Comparison of ENCODE assay signal across 21 cellular contexts in the genomic region with DNA sequence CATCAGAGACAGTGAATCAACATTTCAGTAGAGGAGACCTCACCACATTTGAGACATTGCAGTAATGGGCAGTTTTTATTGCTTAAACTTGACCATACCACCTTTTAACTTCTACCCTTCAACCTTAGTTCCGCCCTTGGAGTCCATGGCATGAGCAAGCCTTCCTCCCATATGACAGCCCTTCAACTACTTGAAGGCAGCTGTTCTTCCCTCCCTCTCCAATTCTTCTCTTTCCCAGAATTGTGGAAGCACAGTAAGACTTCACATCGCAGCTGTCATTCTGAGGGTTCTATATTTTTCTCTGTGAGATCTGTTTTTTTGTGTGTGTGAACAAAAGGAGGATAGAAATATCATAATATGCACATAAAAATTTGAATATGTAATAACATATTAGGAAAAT. TPM values are rescaled to one million over a fixed set of nuclear protein-coding genes. Genes with fewer than 3 reads are reported as not detected.
DNase-seq lines count a peak whose midpoint lies in the region; ATAC-seq, FAIRE-seq and TF ChIP-seq lines count a peak whose summit lies in the region.
"Had no signal": no experiment of that assay in that cellular context is flagged by ENCODE, and none has a peak within 500 bp of the region (broad histone marks: within the 10 kb centered on the region; RNA-seq: fewer than 3 reads in every experiment).

No MANE protein-coding gene starts in this region.

- no peak overlapping the region for H3K9ac ChIP-seq in HepG2 (ENCODE audit: insufficient read depth, low read depth, low read length)
- H3K9ac ChIP-seq: BLaER1, GM23248 had no signal

- no peak overlapping the region for H3K27ac Mint-ChIP-seq in activated CD4-positive, alpha-beta T cell treated with anti-CD3 and anti-CD28 coated beads, Interleukin-2, amount 10 ng/mL, durations not matched to agents 24 days and 14 days
- H3K27ac Mint-ChIP-seq in nephron: peak overlapping the region in 2 of 3 experiments; percentile 82 to 85
- H3K27ac Mint-ChIP-seq in progenitor cell of endocrine pancreas: peak overlapping the region; percentile 67
- H3K27ac Mint-ChIP-seq: CD14-positive monocyte; CD4-positive, alpha-beta memory T cell; HFFc6 had no signal

- no peak for FAIRE-seq in HepG2 (lab: Jason Lieb, UNC)
- FAIRE-seq: GM12892, GM18507, H54 had no signal

- no peaks in the 10 kb centered on the region for H3K9me3 ChIP-seq in SJCRH30 (replicated peaks)
- no peaks in the 10 kb centered on the region for H3K9me3 ChIP-seq in HepG2 (ENCODE audit: low read length)
- H3K9me3 ChIP-seq: BLaER1 had no signal

- no peaks in the 10 kb centered on the region for H3K79me2 ChIP-seq in HepG2 (ENCODE audit: insufficient read depth, low read length)

- H3K36me3 ChIP-seq in SJCRH30 (peaks cover 11% of the 10 kb centered on the region), HepG2 (replicated peaks in 1 of 2; ENCODE audit: control insufficient read depth in 1 of 2, insufficient read depth in 2 of 2, low read length in 2 of 2) (no peaks in the 10 kb centered on the region)
- H3K36me3 ChIP-seq: BLaER1 had no signal

- in situ Hi-C loops in HepG2 (cut with HindIII; ENCODE audit: extremely low pct_ligation_motif_present, low pct_unique_long_range_greater_than_20kb): no loop called here

- H3K36me3 Mint-ChIP-seq in activated CD4-positive, alpha-beta T cell treated with anti-CD3 and anti-CD28 coated beads, Interleukin-2, amount 10 ng/mL, durations not matched to agents 24 days and 14 days (ENCODE audit: low read depth): no peaks in the 10 kb centered on the region
- peaks cover 5% of the 10 kb centered on the region for H3K36me3 Mint-ChIP-seq in nephron (ENCODE audit: low read depth)
- H3K36me3 Mint-ChIP-seq in progenitor cell of endocrine pancreas (ENCODE audit: insufficient read depth): peaks cover under 1% of the 10 kb centered on the region
- H3K36me3 Mint-ChIP-seq: CD4-positive, alpha-beta memory T cell had no signal

- peaks cover 13% of the 10 kb centered on the region for H3K4me1 Mint-ChIP-seq in activated CD4-positive, alpha-beta T cell treated with anti-CD3 and anti-CD28 coated beads, Interleukin-2, amount 10 ng/mL, durations not matched to agents 24 days and 14 days
- peaks cover 45% of the 10 kb centered on the region for H3K4me1 Mint-ChIP-seq in nephron
- peaks cover 14% of the 10 kb centered on the region for H3K4me1 Mint-ChIP-seq in progenitor cell of endocrine pancreas (ENCODE audit: low read depth)

- TF ChIP-seq CTCF in nephron (IDR thresholded peaks at IDR 0.05; ENCODE audit: unreplicated experiment in 3 of 3) (no peak), progenitor cell of endocrine pancreas (IDR thresholded peaks at IDR 0.05; ENCODE audit: unreplicated experiment) (no peak), HepG2 (CRISPR knock-in tag; IDR thresholded peaks at IDR 0.05) (no peak)

- TF ChIP-seq EP300 in HepG2 (IDR thresholded peaks at IDR 0.05; ENCODE audit: low read depth in 2 of 2, low read length in 2 of 2) (no peak), HepG2 (CRISPR knock-in tag; IDR thresholded peaks at IDR 0.05; ENCODE audit: borderline replicate concordance) (no peak)

- DNase-seq in activated CD4-positive, alpha-beta T cell treated with anti-CD3 and anti-CD28 coated beads, Interleukin-2, amount 10 ng/mL, durations not matched to agents 24 days and 14 days: peak; percentile 9
- DNase-seq in activated CD4-positive, alpha-beta T cell treated with anti-CD3 and anti-CD28 coated beads, Interleukin-2, amount 50 U/mL, for 4 hours: no peak
- DNase-seq in SJCRH30 (peak; percentile 53 to 82), progenitor cell of endocrine pancreas (ENCODE audit: low spot score, unreplicated experiment) (no peak), HepG2 (ENCODE audit: low spot score) (no peak), hippocampal formation (lab: John Stamatoyannopoulos, UW) (no peak)
- DNase-seq: 8988T; CD4-positive, alpha-beta memory T cell; DMS153; DMS79; GDM1; GM23248; HCEC 1CT; HFFc6 had no signal

- H3K27ac ChIP-seq in SJCRH30: peak overlapping the region; percentile 41
- no peak overlapping the region for H3K27ac ChIP-seq in HepG2 (ENCODE audit: extremely low read length, insufficient read depth, low read length)
- H3K27ac ChIP-seq: BLaER1, GM23248 had no signal

- no peak overlapping the region for H3K4me3 Mint-ChIP-seq in activated CD4-positive, alpha-beta T cell treated with anti-CD3 and anti-CD28 coated beads, Interleukin-2, amount 10 ng/mL, durations not matched to agents 24 days and 14 days
- peak overlapping the region; percentile 54 to 65 (median 55) for H3K4me3 Mint-ChIP-seq in nephron
- peak overlapping the region; percentile 25 for H3K4me3 Mint-ChIP-seq in progenitor cell of endocrine pancreas (ENCODE audit: low read depth)
- H3K4me3 Mint-ChIP-seq: CD4-positive, alpha-beta memory T cell; HFFc6 had no signal

- no TSS peak for BruUV-seq in HepG2 (replicated peaks; lab: Mats Ljungman, UMichigan)

- POLR2A ChIA-PET in HepG2 (lab: Yijun Ruan, JAX): no interaction called here

- H3K4me1 ChIP-seq in SJCRH30 (peaks cover 54% of the 10 kb centered on the region), HepG2 (ENCODE audit: insufficient read depth, low read length) (peaks cover 6% of the 10 kb centered on the region)

- no peaks in the 10 kb centered on the region for H4K20me1 ChIP-seq in HepG2 (ENCODE audit: insufficient read depth, low read length)
- H4K20me1 ChIP-seq: BLaER1 had no signal

- 20% methylated on average over 2 of the region's 2 CpGs for WGBS in HepG2 (ENCODE audit: low lambda C conversion rate)

- intact Hi-C loops in activated CD4-positive, alpha-beta T cell treated with anti-CD3 and anti-CD28 coated beads, Interleukin-2, amount 10 ng/mL, durations not matched to agents 24 days and 14 days (cut with micrococcal nuclease): no loop called here
- intact Hi-C loops in HepG2 (cut with micrococcal nuclease; ENCODE audit: unreplicated experiment): no loop called here

- no peak for TF ChIP-seq POLR2A in HepG2 (IDR thresholded peaks at IDR 0.05; ENCODE audit: insufficient read depth in 1 of 2, low read depth in 2 of 2, low read length in 2 of 2)

- H3K4me2 ChIP-seq in HepG2 (ENCODE audit: low read depth, low read length): no peak overlapping the region
- H3K4me2 ChIP-seq: BLaER1 had no signal

- no peaks in the 10 kb centered on the region for H3K9me3 Mint-ChIP-seq in activated CD4-positive, alpha-beta T cell treated with anti-CD3 and anti-CD28 coated beads, Interleukin-2, amount 10 ng/mL, durations not matched to agents 24 days and 14 days
- H3K9me3 Mint-ChIP-seq in nephron (no peaks in the 10 kb centered on the region), progenitor cell of endocrine pancreas (ENCODE audit: low read depth) (no peaks in the 10 kb centered on the region)
- H3K9me3 Mint-ChIP-seq: HFFc6 had no signal

- CTCF ChIA-PET in HepG2 (lab: Yijun Ruan, JAX; ENCODE audit: low intra/inter-chr PET ratio, low total read pairs): no interaction called here

- ATAC-seq in HG03039 (IDR thresholded peaks at IDR 0.05; ENCODE audit: unreplicated experiment) (no peak), HepG2 (no peak)

- H3K27me3 Mint-ChIP-seq in activated CD4-positive, alpha-beta T cell treated with anti-CD3 and anti-CD28 coated beads, Interleukin-2, amount 10 ng/mL, durations not matched to agents 24 days and 14 days: peaks cover 62% of the 10 kb centered on the region
- peaks cover 3% of the 10 kb centered on the region for H3K27me3 Mint-ChIP-seq in nephron (ENCODE audit: low read depth)
- H3K27me3 Mint-ChIP-seq in progenitor cell of endocrine pancreas: no peaks in the 10 kb centered on the region

- TF ChIP-seq RAD21 in HepG2 (CRISPR knock-in tag; IDR thresholded peaks at IDR 0.05): no peak

- H2AFZ ChIP-seq in HepG2 (ENCODE audit: low read length): no peak overlapping the region
- H2AFZ ChIP-seq: GM23248 had no signal

- no peak overlapping the region for H3K4me3 ChIP-seq in SJCRH30
- H3K4me3 ChIP-seq in HepG2 (replicated peaks in 1 of 3; ENCODE audit: insufficient read depth in 1 of 3, low read depth in 2 of 3, low read length in 3 of 3): no peak overlapping the region
- H3K4me3 ChIP-seq: BLaER1, GM23248 had no signal

- H3K27me3 ChIP-seq in SJCRH30 (no peaks in the 10 kb centered on the region), HepG2 (ENCODE audit: control insufficient read depth in 1 of 2, insufficient read depth in 2 of 2, low read length in 2 of 2) (no peaks in the 10 kb centered on the region; a peak in 1 of 5 replicates)
- H3K27me3 ChIP-seq: BLaER1 had no signal

TF ChIP-seq in HepG2, 621 proteins besides CTCF, POLR2A, EP300 and RAD21 (continues in another document):
- TF ChIP-seq RBFOX2 (IDR thresholded peaks at IDR 0.05; ENCODE audit: low read depth, low read length) (no peak), ZNF484 (CRISPR knock-in tag; IDR thresholded peaks at IDR 0.05; ENCODE audit: borderline replicate concordance, low read depth) (no peak), REPIN1 (CRISPR knock-in tag; IDR thresholded peaks at IDR 0.05; ENCODE audit: borderline replicate concordance, low read depth) (no peak)

RNA-seq across cellular contexts. Expression of gene TSPAN12, which starts 2.2 kb away (rescaled TPM):
- not detected in 2 replicates for total RNA-seq in activated CD4-positive, alpha-beta T cell treated with anti-CD3 and anti-CD28 coated beads, Interleukin-2, amount 10 ng/mL, durations not matched to agents 24 days and 14 days
- total RNA-seq in SJCRH30 (2014; rRNA removed; shearing (Covaris generic)): 114 and 123 TPM in 2 replicates
- total RNA-seq in progenitor cell of endocrine pancreas (23.2 and 25.3 TPM in 2 replicates), HepG2 (2016; rRNA removed; fragmentation: Illumina TruSeq; extraction: Trizol) (0.70 and 0.95 TPM in 2 replicates)
- 0.53 TPM in 1 of 2 replicates, not detected in the other for total RNA-seq in HepG2 (2016; cell fraction: cytosol; rRNA removed; fragmentation: Illumina TruSeq; extraction: Trizol; ENCODE audit: low read depth)
- total RNA-seq in HepG2 (2016; cell fraction: insoluble cytoplasmic fraction; rRNA removed; fragmentation: Illumina TruSeq; extraction: Trizol): 1.00 and 1.3 TPM in 2 replicates
- total RNA-seq in HepG2 (2016; cell fraction: membrane; rRNA removed; fragmentation: Illumina TruSeq; extraction: Trizol): 0.46 and 0.52 TPM in 2 replicates
- 0.50 and 0.63 TPM in 2 replicates for total RNA-seq in HepG2 (2016; cell fraction: nucleus; rRNA removed; fragmentation: Illumina TruSeq; extraction: Trizol)
- polyA plus RNA-seq in HepG2 (2011; rRNA removed): 0.24 and 0.48 TPM in 2 replicates
- 0.08 and 0.33 TPM in 2 replicates for polyA plus RNA-seq in HepG2 (2011; cell fraction: cytosol; rRNA removed)
- polyA plus RNA-seq in HepG2 (2011; cell fraction: nucleus; rRNA removed): 0.13 and 0.19 TPM in 2 replicates
- 0.21 and 0.31 TPM in 2 replicates for polyA plus RNA-seq in HepG2 (2012)
- polyA plus RNA-seq in HepG2 (2016; cell fraction: cytosol; fragmentation: Illumina TruSeq; extraction: Trizol; ENCODE audit: low read depth): 0.17 and 0.32 TPM in 2 replicates
- polyA plus RNA-seq in HepG2 (2016; cell fraction: insoluble cytoplasmic fraction; fragmentation: Illumina TruSeq; extraction: Trizol; ENCODE audit: low read depth): 0.62 and 0.80 TPM in 2 replicates
- polyA plus RNA-seq in HepG2 (2016; cell fraction: membrane; fragmentation: Illumina TruSeq; extraction: Trizol; ENCODE audit: low read depth): 0.27 and 0.29 TPM in 2 replicates
- 1.3 and 1.8 TPM in 2 replicates for polyA plus RNA-seq in HepG2 (2016; cell fraction: nucleus; fragmentation: Illumina TruSeq; extraction: Trizol; ENCODE audit: insufficient read depth, low read depth)
- 0.40 and 9.8 TPM in 2 replicates for polyA minus RNA-seq in HepG2 (2011; rRNA and poly(A)+ RNA removed; ENCODE audit: low replicate concordance)
- polyA minus RNA-seq in HepG2 (2011; cell fraction: cytosol; rRNA and poly(A)+ RNA removed): not detected in 2 replicates
- not detected in 2 replicates for polyA minus RNA-seq in HepG2 (2011; cell fraction: nucleus; rRNA and poly(A)+ RNA removed)
- total RNA-seq: CD4-positive, alpha-beta memory T cell had no signal
- polyA plus RNA-seq: CD14-positive monocyte; CD4-positive, alpha-beta memory T cell had no signal

Comparison
In these comparisons a context has a peak if more than half of its experiments do, and no peak if none do; other contexts are left out.
1. DNase-seq: peak in activated CD4-positive, alpha-beta T cell treated with anti-CD3 and anti-CD28 coated beads, Interleukin-2, amount 10 ng/mL, durations not matched to agents 24 days and 14 days (single experiment) and SJCRH30 (2 of 2); none in activated CD4-positive, alpha-beta T cell treated with anti-CD3 and anti-CD28 coated beads, Interleukin-2, amount 50 U/mL, for 4 hours (0 of 2), progenitor cell of endocrine pancreas (single experiment), HepG2 (single experiment) and hippocampal formation (0 of 2).
2. RNA of gene TSPAN12, which starts 2.2 kb away (total RNA-seq): 114 to 123 TPM in SJCRH30 and 23.2 to 25.3 TPM in progenitor cell of endocrine pancreas; 0.46 to 1.3 TPM in HepG2 and not detected in activated CD4-positive, alpha-beta T cell treated with anti-CD3 and anti-CD28 coated beads, Interleukin-2, amount 10 ng/mL, durations not matched to agents 24 days and 14 days; every median in the first group is over 10 times any median in the second.